ENCODE assay signal across 17 cellular contexts in genomic region chr7:32290015-32290414, GRCh38.
DNase-seq lines count a peak whose midpoint lies in the region; ATAC-seq and TF ChIP-seq lines count a peak whose summit lies in the region.
"Had no signal": no experiment of that assay in that cellular context is flagged by ENCODE, and none has a peak within 500 bp of the region (broad histone marks: within the 10 kb centered on the region; RNA-seq: fewer than 3 reads in every experiment).

No MANE protein-coding gene starts in this region.

- H3K36me3 ChIP-seq in MG63 (no peaks in the 10 kb centered on the region), heart left ventricle (no peaks in the 10 kb centered on the region)
- H3K36me3 ChIP-seq: SJCRH30, uterus had no signal

- no peak for TF ChIP-seq CTCF in heart left ventricle (IDR thresholded peaks at IDR 0.05)

- H3K9me3 ChIP-seq in MG63 (no peaks in the 10 kb centered on the region), heart left ventricle (no peaks in the 10 kb centered on the region)
- H3K9me3 ChIP-seq: SJCRH30, uterus had no signal

- TF ChIP-seq POLR2A in heart left ventricle (IDR thresholded peaks at IDR 0.05), result no peak

- H3K4me1 ChIP-seq in heart left ventricle, result peaks cover 0 to 13% (median 7%) of the 10 kb centered on the region in 12 donors
- H3K4me1 ChIP-seq: SJCRH30, uterus had no signal

- intact Hi-C loops in heart left ventricle (cut with DNase I), result no loop called here

- DNase-seq in MG63 (peak; percentile 97), NCI-H2196 (lab: John Stamatoyannopoulos, UW; ENCODE audit: unreplicated experiment) (peak; percentile 95), heart left ventricle (peak in 4 of 5 donors; percentile 52 to 84 (median 60)), substantia nigra (lab: John Stamatoyannopoulos, UW) (peak in 42 of 49 donors; percentile 6 to 76 (median 46)), GM19240 (ENCODE audit: insufficient read length, low spot score) (no peak)
- DNase-seq: activated gamma-delta T cell; CD4-positive, CD25-positive, alpha-beta regulatory T cell; endodermal cell; GF-D8; GOT3; kidney; NCI-H1417 treated with DMSO at 0.1 percent for 48 hours; SJCRH30; stimulated activated CD4-positive, alpha-beta T cell treated with anti-CD3 and anti-CD28 coated beads, Interleukin-4, amount 100 ng/mL, for 1 hour; uterus had no signal

- ATAC-seq in heart left ventricle, result peak; percentile 82 to 94 (median 94)
- no peak for ATAC-seq in GM18873 (IDR thresholded peaks at IDR 0.05; ENCODE audit: low FRiP score, unreplicated experiment)
- no peak for ATAC-seq in HG03280 (IDR thresholded peaks at IDR 0.05; ENCODE audit: unreplicated experiment)

- H3K27ac ChIP-seq in heart left ventricle (no peak overlapping the region), substantia nigra (ENCODE audit: low read depth, low read length, poor library complexity, severe bottlenecking) (no peak overlapping the region)
- H3K27ac ChIP-seq: SJCRH30, uterus had no signal

- no peaks in the 10 kb centered on the region for H3K27me3 ChIP-seq in MG63
- no peaks in the 10 kb centered on the region for H3K27me3 ChIP-seq in heart left ventricle
- H3K27me3 ChIP-seq: uterus had no signal

- no peak overlapping the region for H3K4me3 ChIP-seq in MG63
- no peak overlapping the region for H3K4me3 ChIP-seq in heart left ventricle
- H3K4me3 ChIP-seq: SJCRH30, uterus had no signal

- WGBS in heart left ventricle, 4 donors, result 22 to 54% (median 39%) methylated on average over 3 of the region's 3 CpGs

Comparison
In these comparisons a context has a peak if more than half of its experiments do, and no peak if none do; other contexts are left out.
1. ATAC-seq: peak in heart left ventricle (4 of 4); none in GM18873 (single experiment) and HG03280 (single experiment).